Comparison of ENCODE assay signal across 18 cellular contexts in the genomic region with DNA sequence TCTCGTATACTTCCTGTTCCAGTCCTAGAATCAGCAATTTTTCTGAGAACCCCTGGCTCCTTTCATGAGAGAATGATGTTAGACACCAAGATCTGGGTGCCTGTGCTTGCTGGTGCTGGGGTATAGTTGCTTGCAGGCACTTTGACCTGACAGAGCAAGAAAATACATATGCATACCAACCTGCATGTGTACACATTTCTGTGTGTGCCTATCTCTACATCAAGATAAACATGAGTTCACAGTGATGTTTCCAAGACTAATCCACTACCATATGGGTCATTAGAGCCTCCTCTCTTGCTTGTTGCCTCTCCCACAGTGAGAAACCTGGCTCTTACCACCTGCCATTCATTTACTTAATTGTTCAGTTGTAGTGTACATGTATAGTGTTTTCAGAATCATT.
DNase-seq lines count a peak whose midpoint lies in the region; ATAC-seq and TF ChIP-seq lines count a peak whose summit lies in the region.
"Had no signal": no experiment of that assay in that cellular context is flagged by ENCODE, and none has a peak within 500 bp of the region (broad histone marks: within the 10 kb centered on the region; RNA-seq: fewer than 3 reads in every experiment).

No MANE protein-coding gene starts in this region.

- POLR2A ChIA-PET in IMR-90 (lab: Charles Lee; ENCODE audit: unreplicated experiment): no interaction called here

- no peak overlapping the region for H3K9ac ChIP-seq in GM23248
- H3K9ac ChIP-seq in IMR-90 (ENCODE audit: low read depth, low read length): no peak overlapping the region
- no peak overlapping the region for H3K9ac ChIP-seq in trophoblast cell (ENCODE audit: low read length)

- H4K20me1 ChIP-seq in GM23248 (ENCODE audit: insufficient read depth) (no peaks in the 10 kb centered on the region), IMR-90 (ENCODE audit: insufficient read depth, low read length) (no peaks in the 10 kb centered on the region)

- dilution Hi-C loops in IMR-90 (cut with HindIII; ENCODE audit: low sequenced_read_pairs, unreplicated experiment): no loop called here

- WGBS in GM23248 (ENCODE audit: low coverage in 1 of 2, low lambda C conversion rate in 2 of 2, missing lambda C conversion rate in 2 of 2), 2 experiments: 87 to 93% methylated on average over 1 of the region's 1 CpG
- WGBS in IMR-90 (ENCODE audit: extremely low coverage in 2 of 2, insufficient read length in 1 of 2), 2 experiments: no CpG with 5 or more reads among the region's 1 CpG
- WGBS in trophoblast cell (ENCODE audit: extremely low coverage, insufficient coverage, insufficient read length): no CpG with 5 or more reads among the region's 1 CpG

- TF ChIP-seq POLR2A in IMR-90 (IDR thresholded peaks at IDR 0.05; ENCODE audit: low read depth, low read length): no peak

- H3K9me3 ChIP-seq in GM23248 (ENCODE audit: low read depth): no peaks in the 10 kb centered on the region
- no peaks in the 10 kb centered on the region for H3K9me3 ChIP-seq in IMR-90 (ENCODE audit: control insufficient read depth, insufficient read depth, low read length)
- H3K9me3 ChIP-seq in trophoblast cell (ENCODE audit: insufficient read depth, low read depth, low read length): no peaks in the 10 kb centered on the region
- H3K9me3 ChIP-seq: BE2C, Caco-2 had no signal

- H4K12ac ChIP-seq in trophoblast cell (ENCODE audit: low read depth, low read length): no peak overlapping the region

- H3K79me1 ChIP-seq in IMR-90 (ENCODE audit: low read depth in 1 of 2, low read length in 2 of 2) (no peaks in the 10 kb centered on the region), trophoblast cell (ENCODE audit: low read length) (peaks cover 41% of the 10 kb centered on the region)

- H2BK15ac ChIP-seq in IMR-90 (ENCODE audit: low read depth, low read length): peak overlapping the region; percentile 45; the same call in 1 of the 3 replicates

- H3K4me1 ChIP-seq in GM23248 (ENCODE audit: insufficient read depth) (peaks cover 45% of the 10 kb centered on the region), IMR-90 (ENCODE audit: control insufficient read depth, insufficient read depth, low read length) (peaks cover 17% of the 10 kb centered on the region), trophoblast cell (ENCODE audit: control insufficient read depth in 1 of 2, insufficient read depth in 2 of 2, low read length in 2 of 2) (peaks cover 6 to 26% of the 10 kb centered on the region in 2 experiments)
- H3K4me1 ChIP-seq: BE2C had no signal

- H3K36me3 ChIP-seq in GM23248 (ENCODE audit: low read depth) (no peaks in the 10 kb centered on the region), IMR-90 (ENCODE audit: control insufficient read depth, insufficient read depth, low read length) (no peaks in the 10 kb centered on the region), trophoblast cell (ENCODE audit: control insufficient read depth in 1 of 2, insufficient read depth in 2 of 2, low read length in 2 of 2) (no peaks in the 10 kb centered on the region)
- H3K36me3 ChIP-seq: BE2C, MG63 had no signal

- H2AK5ac ChIP-seq in IMR-90 (ENCODE audit: low read depth, low read length): peak overlapping the region; percentile 23; the same call in 1 of the 2 replicates
- peak overlapping the region; percentile 64 for H2AK5ac ChIP-seq in trophoblast cell (ENCODE audit: low read length)

- peak overlapping the region; percentile 89 for H2BK20ac ChIP-seq in IMR-90 (ENCODE audit: low read depth, low read length)

- BruUV-seq in IMR-90 (replicated peaks; lab: Mats Ljungman, UMichigan): no TSS peak

- H3K9me2 ChIP-seq in GM23248 (ENCODE audit: insufficient read depth): no peaks in the 10 kb centered on the region

- no peak for TF ChIP-seq CTCF in IMR-90 (conservative IDR thresholded peaks at IDR 0.05; ENCODE audit: low read depth, low read length)

- intact Hi-C loops in IMR-90 (cut with micrococcal nuclease): no loop called here

- H3K18ac ChIP-seq in IMR-90 (ENCODE audit: low read depth, low read length) (peak overlapping the region; percentile 63; the same call in 1 of the 2 replicates), trophoblast cell (ENCODE audit: low read length) (no peak overlapping the region)

- H3K23ac ChIP-seq in IMR-90 (ENCODE audit: low read depth, low read length) (peak overlapping the region; percentile 50; the same call in 1 of the 2 replicates), trophoblast cell (ENCODE audit: low read length) (no peak overlapping the region)

- no peak overlapping the region for H3K56ac ChIP-seq in IMR-90 (ENCODE audit: extremely low read depth, insufficient read depth, low read length)

- in situ Hi-C loops in GM23248 (cut with MboI): no loop called here
- in situ Hi-C loops in IMR-90 (cut with MboI; ENCODE audit: low sequenced_read_pairs): no loop called here

- peaks cover 49% of the 10 kb centered on the region for H3F3A ChIP-seq in GM23248 (ENCODE audit: insufficient read depth)

- H3K4me3 ChIP-seq in GM23248 (no peak overlapping the region), IMR-90 (ENCODE audit: insufficient read depth, low read depth, low read length) (no peak overlapping the region), trophoblast cell (ENCODE audit: low read depth, low read length) (no peak overlapping the region)
- H3K4me3 ChIP-seq: MG63 had no signal

- H2BK5ac ChIP-seq in IMR-90 (ENCODE audit: low read depth, low read length, poor library complexity, severe bottlenecking) (peak overlapping the region; percentile 36), trophoblast cell (ENCODE audit: low read depth, low read length, poor library complexity) (peak overlapping the region; percentile 5)

- H3K14ac ChIP-seq in IMR-90 (replicated peaks; ENCODE audit: low read depth, low read length): peak overlapping the region; percentile 71
- no peak overlapping the region for H3K14ac ChIP-seq in trophoblast cell (ENCODE audit: low read length)

- no peaks in the 10 kb centered on the region for H3K79me2 ChIP-seq in GM23248 (ENCODE audit: insufficient read depth)
- H3K79me2 ChIP-seq in trophoblast cell (ENCODE audit: control insufficient read depth, insufficient read depth, low read length, poor library complexity): peaks cover 3% of the 10 kb centered on the region

- H4K91ac ChIP-seq in IMR-90 (ENCODE audit: insufficient read depth, low read depth, low read length) (peak overlapping the region; percentile 86), trophoblast cell (ENCODE audit: low read depth, low read length) (peak overlapping the region; percentile 63)

- peak overlapping the region; percentile 77 for H2BK12ac ChIP-seq in trophoblast cell (ENCODE audit: low read length)

- H3K4ac ChIP-seq in IMR-90 (ENCODE audit: low read depth, low read length) (peak overlapping the region; percentile 71), trophoblast cell (ENCODE audit: low read depth, low read length) (no peak overlapping the region)

- H2BK120ac ChIP-seq in IMR-90 (ENCODE audit: low read depth, low read length) (peak overlapping the region; percentile 87), trophoblast cell (ENCODE audit: insufficient read depth, low read length, poor library complexity) (peak overlapping the region; percentile 86)

- ATAC-seq in IMR-90 (ENCODE audit: low read depth): no peak

- CTCF ChIA-PET in IMR-90 (lab: Yijun Ruan, JAX): no interaction called here

- DNase-seq in GM23248 (no peak), IMR-90 (no peak), trophoblast cell (peak; percentile 30 to 79), NK-92 (lab: John Stamatoyannopoulos, UW; ENCODE audit: unreplicated experiment) (no peak), NCI-H1930 (lab: John Stamatoyannopoulos, UW) (no peak), COLO668 (lab: John Stamatoyannopoulos, UW; ENCODE audit: unreplicated experiment) (no peak)
- DNase-seq: BE2C; CD4-positive, alpha-beta T cell; DMS153; Kasumi-1; MG63; NCI-H1417; NCI-H187; NCI-H2107; NCI-H774; OCI-M1 had no signal

- H3K9me1 ChIP-seq in IMR-90 (ENCODE audit: insufficient read depth, low read length): peaks cover 4% of the 10 kb centered on the region; the same call in 1 of the 2 replicates

- no peak for TF ChIP-seq RAD21 in IMR-90 (IDR thresholded peaks at IDR 0.05; ENCODE audit: low read length)

- H3K27ac ChIP-seq in GM23248: peak overlapping the region; percentile 40
- no peak overlapping the region for H3K27ac ChIP-seq in IMR-90 (ENCODE audit: insufficient read depth, low read length)
- peak overlapping the region; percentile 58 for H3K27ac ChIP-seq in cingulate gyrus (ENCODE audit: low read depth, low read length)
- H3K27ac ChIP-seq in trophoblast cell (ENCODE audit: low read depth, low read length): peak overlapping the region; percentile 24

- H2AFZ ChIP-seq in GM23248 (no peak overlapping the region), IMR-90 (replicated peaks; ENCODE audit: low read length, poor library complexity) (no peak overlapping the region), trophoblast cell (ENCODE audit: insufficient read depth, low read length, poor library complexity) (no peak overlapping the region)

- peak overlapping the region; percentile 25 to 54; a peak in 3 of 4 replicates for H4K8ac ChIP-seq in IMR-90 (ENCODE audit: low read depth in 2 of 2, low read length in 2 of 2)
- no peak overlapping the region for H4K8ac ChIP-seq in trophoblast cell (ENCODE audit: low read depth, low read length)

- peak overlapping the region; percentile 73; the same call in 1 of the 2 replicates for H4K5ac ChIP-seq in IMR-90 (ENCODE audit: low read depth, low read length)

- no peaks in the 10 kb centered on the region for H3K27me3 ChIP-seq in GM23248 (replicated peaks; ENCODE audit: insufficient read depth)
- H3K27me3 ChIP-seq in IMR-90 (ENCODE audit: control insufficient read depth, insufficient read depth, low read length): no peaks in the 10 kb centered on the region
- H3K27me3 ChIP-seq in trophoblast cell (ENCODE audit: insufficient read depth, low read length): no peaks in the 10 kb centered on the region
- H3K27me3 ChIP-seq: BE2C, MG63 had no signal

- no peak overlapping the region for H3K4me2 ChIP-seq in GM23248 (ENCODE audit: unreplicated experiment)
- H3K4me2 ChIP-seq in IMR-90 (ENCODE audit: low read depth, low read length): no peak overlapping the region
- no peak overlapping the region for H3K4me2 ChIP-seq in trophoblast cell (ENCODE audit: low read length)

- H2AK9ac ChIP-seq in IMR-90 (replicated peaks; ENCODE audit: low read depth, low read length, poor library complexity): no peak overlapping the region

TF ChIP-seq in IMR-90, 13 proteins besides CTCF, POLR2A, EP300 and RAD21 (continues in another document):
- TF ChIP-seq CHD1 (IDR thresholded peaks at IDR 0.05; ENCODE audit: low read depth, low read length) (no peak), NFE2L2 (IDR thresholded peaks at IDR 0.05; ENCODE audit: low read depth, low read length) (no peak), MAFK (IDR thresholded peaks at IDR 0.05; ENCODE audit: low read depth, low read length) (no peak), RCOR1 (IDR thresholded peaks at IDR 0.05; ENCODE audit: insufficient replicate concordance, low read length) (no peak), BHLHE40 (IDR thresholded peaks at IDR 0.05; ENCODE audit: low read depth, low read length) (no peak), CEBPB (IDR thresholded peaks at IDR 0.05; ENCODE audit: low read depth, low read length) (no peak)

Comparison
In these comparisons a context has a peak if more than half of its experiments do, and no peak if none do; other contexts are left out.
1. DNase-seq: peak in trophoblast cell (2 of 2); none in GM23248 (single experiment), IMR-90 (single experiment), NK-92 (single experiment), NCI-H1930 (0 of 2) and COLO668 (single experiment).